Comparison of ENCODE assay signal across 10 cellular contexts in genomic region chr12:104519190-104519857, GRCh38.
DNase-seq lines count a peak whose midpoint lies in the region; ATAC-seq and TF ChIP-seq lines count a peak whose summit lies in the region.
"Had no signal": no experiment of that assay in that cellular context is flagged by ENCODE, and none has a peak within 500 bp of the region (broad histone marks: within the 10 kb centered on the region; RNA-seq: fewer than 3 reads in every experiment).

No MANE protein-coding gene starts in this region.

- peak overlapping the region; percentile 66 for H3K27ac Mint-ChIP-seq in CD8-positive, alpha-beta T cell
- peak overlapping the region; percentile 30 for H3K27ac Mint-ChIP-seq in activated CD8-positive, alpha-beta T cell treated with anti-CD3 and anti-CD28 coated beads for 36 hours
- H3K27ac Mint-ChIP-seq in naive thymus-derived CD4-positive, alpha-beta T cell, result peak overlapping the region in 5 of 9 donors; percentile 22 to 62 (median 37)

- DNase-seq in CD8-positive, alpha-beta T cell, result peak; percentile 28 to 75 (median 56)
- DNase-seq in KBM-7 (peak; percentile 81), DMS 273 treated with DMSO at 0.1 percent for 48 hours (lab: John Stamatoyannopoulos, UW) (no peak)
- peak; percentile 75 for DNase-seq in activated CD8-positive, alpha-beta T cell treated with anti-CD3 and anti-CD28 coated beads for 36 hours
- DNase-seq in naive thymus-derived CD4-positive, alpha-beta T cell, result no peak
- DNase-seq in stimulated activated CD4-positive, alpha-beta T cell treated with anti-CD3 and anti-CD28 coated beads, Interleukin-12 subunit alpha, Interleukin-12 subunit beta, amount 100 ng/mL, for 4 hours, result no peak
- DNase-seq: NK-92 treated with Interleukin-12 subunit alpha and Interleukin-12 subunit beta, amount 100 ng/mL, for 24 hours; testis had no signal

- ATAC-seq in CD8-positive, alpha-beta T cell, result peak; percentile 95
- peak; percentile 88 for ATAC-seq in activated CD8-positive, alpha-beta T cell treated with anti-CD3 and anti-CD28 coated beads for 36 hours
- ATAC-seq in naive thymus-derived CD4-positive, alpha-beta T cell, result peak; percentile 86
- ATAC-seq in HG03457 (IDR thresholded peaks at IDR 0.05; ENCODE audit: unreplicated experiment) (no peak), GM21825 (IDR thresholded peaks at IDR 0.05; ENCODE audit: unreplicated experiment) (no peak)

- no peak for TF ChIP-seq CTCF in CD8-positive, alpha-beta T cell (IDR thresholded peaks at IDR 0.05)
- TF ChIP-seq CTCF in activated CD8-positive, alpha-beta T cell treated with anti-CD3 and anti-CD28 coated beads for 36 hours (IDR thresholded peaks at IDR 0.05), result no peak

- in situ Hi-C loops in KBM-7 (cut with MboI; ENCODE audit: low pct_unique_long_range_greater_than_20kb, low sequenced_read_pairs), result no loop called here

- intact Hi-C loops in CD8-positive, alpha-beta T cell (cut with DNase I, micrococcal nuclease), result loop anchor here (2.0 to 10.0 kb wide), 3 partner anchors 49 to 137 kb away; no protein-coding TSS in a partner anchor
- intact Hi-C loops in activated CD8-positive, alpha-beta T cell treated with anti-CD3 and anti-CD28 coated beads for 36 hours (cut with micrococcal nuclease), result no loop called here
- intact Hi-C loops in naive thymus-derived CD4-positive, alpha-beta T cell (cut with micrococcal nuclease), result loop anchor here in 1 of 2 donors (2.0 kb wide), 1 partner anchor 21 kb away; no protein-coding TSS in a partner anchor

- no peak overlapping the region for H3K27ac ChIP-seq in CD8-positive, alpha-beta T cell (ENCODE audit: low read depth, low read length)
- H3K27ac ChIP-seq in naive thymus-derived CD4-positive, alpha-beta T cell (ENCODE audit: low read depth, low read length), result no peak overlapping the region
- H3K27ac ChIP-seq: testis had no signal

- H3K4me1 ChIP-seq in CD8-positive, alpha-beta T cell (ENCODE audit: insufficient read depth, low read length), result peaks cover 36% of the 10 kb centered on the region
- H3K4me1 ChIP-seq in naive thymus-derived CD4-positive, alpha-beta T cell (ENCODE audit: control insufficient read depth in 2 of 2, insufficient read depth in 2 of 2, low read length in 2 of 2), result peaks cover 25 to 41% of the 10 kb centered on the region in 2 donors

- no peaks in the 10 kb centered on the region for H3K9me3 ChIP-seq in CD8-positive, alpha-beta T cell (ENCODE audit: low read length)
- H3K9me3 ChIP-seq in naive thymus-derived CD4-positive, alpha-beta T cell (ENCODE audit: control insufficient read depth in 2 of 3, low read length in 3 of 3), result no peaks in the 10 kb centered on the region
- H3K9me3 ChIP-seq: testis had no signal

- CTCF ChIA-PET in CD8-positive, alpha-beta T cell (lab: Charles Lee), result interaction anchor here (0.9 kb wide), 1 partner anchor 61 kb away, joined by 3 read pairs; no protein-coding TSS in a partner anchor
- CTCF ChIA-PET in activated CD8-positive, alpha-beta T cell treated with anti-CD3 and anti-CD28 coated beads for 36 hours (lab: Charles Lee), result no interaction called here
- CTCF ChIA-PET in naive thymus-derived CD4-positive, alpha-beta T cell (lab: Charles Lee), result no interaction called here

- H3K4me1 Mint-ChIP-seq in CD8-positive, alpha-beta T cell (ENCODE audit: low read depth), result peaks cover 87% of the 10 kb centered on the region
- peaks cover 60% of the 10 kb centered on the region for H3K4me1 Mint-ChIP-seq in activated CD8-positive, alpha-beta T cell treated with anti-CD3 and anti-CD28 coated beads for 36 hours (ENCODE audit: low read depth)
- peaks cover 62 to 96% (median 86%) of the 10 kb centered on the region in 7 donors for H3K4me1 Mint-ChIP-seq in naive thymus-derived CD4-positive, alpha-beta T cell

- H3K36me3 Mint-ChIP-seq in CD8-positive, alpha-beta T cell, result no peaks in the 10 kb centered on the region
- no peaks in the 10 kb centered on the region for H3K36me3 Mint-ChIP-seq in activated CD8-positive, alpha-beta T cell treated with anti-CD3 and anti-CD28 coated beads for 36 hours (ENCODE audit: low read depth)
- H3K36me3 Mint-ChIP-seq in naive thymus-derived CD4-positive, alpha-beta T cell, result peaks cover 0 to 9% (median 0%) of the 10 kb centered on the region in 5 donors

- no peaks in the 10 kb centered on the region for H3K9me3 Mint-ChIP-seq in CD8-positive, alpha-beta T cell
- no peaks in the 10 kb centered on the region for H3K9me3 Mint-ChIP-seq in activated CD8-positive, alpha-beta T cell treated with anti-CD3 and anti-CD28 coated beads for 36 hours
- H3K9me3 Mint-ChIP-seq in naive thymus-derived CD4-positive, alpha-beta T cell, result no peaks in the 10 kb centered on the region

- H3K4me3 Mint-ChIP-seq in CD8-positive, alpha-beta T cell, result peak overlapping the region; percentile 30
- no peak overlapping the region for H3K4me3 Mint-ChIP-seq in activated CD8-positive, alpha-beta T cell treated with anti-CD3 and anti-CD28 coated beads for 36 hours
- H3K4me3 Mint-ChIP-seq in naive thymus-derived CD4-positive, alpha-beta T cell, result peak overlapping the region in 2 of 10 donors; percentile 42 to 50

- no peaks in the 10 kb centered on the region for H3K27me3 ChIP-seq in CD8-positive, alpha-beta T cell (ENCODE audit: insufficient read depth, low read length)
- H3K27me3 ChIP-seq in naive thymus-derived CD4-positive, alpha-beta T cell (ENCODE audit: control insufficient read depth in 2 of 2, insufficient read depth in 2 of 2, low read length in 2 of 2), result no peaks in the 10 kb centered on the region
- H3K27me3 ChIP-seq: testis had no signal

- POLR2A ChIA-PET in CD8-positive, alpha-beta T cell (lab: Charles Lee), result interaction anchor here (0.6 to 1.6 kb wide), 3 partner anchors 18 to 41 kb away, joined by 3 to 5 read pairs (median 3); no protein-coding TSS in a partner anchor
- POLR2A ChIA-PET in activated CD8-positive, alpha-beta T cell treated with anti-CD3 and anti-CD28 coated beads for 36 hours (lab: Charles Lee), result interaction anchor here (0.8 kb wide), 1 partner anchor 12 kb away, joined by 3 read pairs; no protein-coding TSS in a partner anchor
- POLR2A ChIA-PET in naive thymus-derived CD4-positive, alpha-beta T cell (lab: Charles Lee), result no interaction called here

- H3K36me3 ChIP-seq in CD8-positive, alpha-beta T cell (ENCODE audit: insufficient read depth, low read length), result no peaks in the 10 kb centered on the region
- no peaks in the 10 kb centered on the region for H3K36me3 ChIP-seq in naive thymus-derived CD4-positive, alpha-beta T cell (ENCODE audit: control insufficient read depth in 2 of 3, insufficient read depth in 3 of 3, low read length in 3 of 3)

- H3K4me3 ChIP-seq in CD8-positive, alpha-beta T cell (ENCODE audit: low read depth, low read length), result no peak overlapping the region
- no peak overlapping the region for H3K4me3 ChIP-seq in naive thymus-derived CD4-positive, alpha-beta T cell (ENCODE audit: low read length)
- H3K4me3 ChIP-seq: testis had no signal

- no peaks in the 10 kb centered on the region for H3K27me3 Mint-ChIP-seq in CD8-positive, alpha-beta T cell (ENCODE audit: low read depth)
- H3K27me3 Mint-ChIP-seq in activated CD8-positive, alpha-beta T cell treated with anti-CD3 and anti-CD28 coated beads for 36 hours, result no peaks in the 10 kb centered on the region
- H3K27me3 Mint-ChIP-seq in naive thymus-derived CD4-positive, alpha-beta T cell, result no peaks in the 10 kb centered on the region

Comparison
In these comparisons a context has a peak if more than half of its experiments do, and no peak if none do; other contexts are left out.
1. ATAC-seq: peak in CD8-positive, alpha-beta T cell (single experiment), activated CD8-positive, alpha-beta T cell treated with anti-CD3 and anti-CD28 coated beads for 36 hours (single experiment) and naive thymus-derived CD4-positive, alpha-beta T cell (single experiment); none in HG03457 (single experiment) and GM21825 (single experiment).
2. DNase-seq: peak in CD8-positive, alpha-beta T cell (7 of 7), KBM-7 (single experiment) and activated CD8-positive, alpha-beta T cell treated with anti-CD3 and anti-CD28 coated beads for 36 hours (single experiment); none in naive thymus-derived CD4-positive, alpha-beta T cell (0 of 9), stimulated activated CD4-positive, alpha-beta T cell treated with anti-CD3 and anti-CD28 coated beads, Interleukin-12 subunit alpha, Interleukin-12 subunit beta, amount 100 ng/mL, for 4 hours (single experiment) and DMS 273 treated with DMSO at 0.1 percent for 48 hours (single experiment).
3. Peak in every context shown above with its lines, with median percentiles within 50 percentile points of each other: H3K27ac Mint-ChIP-seq.